ENCODE assay signal across 20 cellular contexts in the genomic region with DNA sequence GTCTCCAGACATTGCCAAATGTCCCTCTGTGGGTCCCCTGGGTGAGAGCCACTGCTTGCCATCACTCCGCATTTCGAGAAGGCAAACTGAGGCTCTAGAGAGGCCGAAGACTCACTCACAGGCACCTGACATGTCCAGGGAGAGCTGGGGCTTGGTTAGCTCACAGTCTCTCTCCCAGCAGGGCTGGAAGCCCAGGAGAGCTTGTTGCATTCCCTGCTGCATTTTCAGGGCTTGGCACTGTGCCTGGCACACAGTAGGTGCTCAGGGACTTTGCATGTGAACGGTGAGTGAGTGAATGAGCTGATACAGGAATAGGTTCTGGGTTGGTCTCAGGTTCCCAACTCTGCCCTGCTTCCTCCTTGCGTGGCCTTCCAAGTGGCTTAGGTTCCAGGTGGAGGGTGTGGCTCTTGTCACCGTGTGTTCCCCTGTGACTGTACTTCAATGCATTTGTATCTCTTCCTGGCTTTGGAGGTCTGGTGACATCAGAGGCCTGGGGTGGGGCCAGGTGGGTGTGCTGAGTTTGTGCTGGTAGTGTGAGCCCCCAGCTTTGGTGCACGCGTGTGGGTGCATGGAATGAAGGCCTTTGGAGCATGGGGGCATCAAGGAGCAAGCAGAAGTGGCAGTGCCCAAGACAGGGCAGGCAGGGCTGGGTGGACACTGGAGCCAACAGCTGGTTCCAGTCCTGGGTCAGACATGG. TPM values are rescaled to one million over a fixed set of nuclear protein-coding genes. Genes with fewer than 3 reads are reported as not detected.
A peak's percentile ranks its signal among the peaks of the same experiment; 100 is the strongest.
DNase-seq lines count a peak whose midpoint lies in the region; ATAC-seq and TF ChIP-seq lines count a peak whose summit lies in the region.
"Had no signal": no experiment of that assay in that cellular context is flagged by ENCODE, and none has a peak within 500 bp of the region (broad histone marks: within the 10 kb centered on the region; RNA-seq: fewer than 3 reads in every experiment).

No MANE protein-coding gene starts in this region.

- H3K9me3 ChIP-seq in PC-3 (ENCODE audit: low read length) = no peaks in the 10 kb centered on the region
- H3K9me3 ChIP-seq in spleen = peaks cover 0 to 23% (median 11%) of the 10 kb centered on the region in 8 donors
- H3K9me3 ChIP-seq: Peyer's patch had no signal

- H3K27me3 Mint-ChIP-seq in activated CD4-positive, alpha-beta T cell treated with anti-CD3 and anti-CD28 coated beads, Interleukin-2, amount 10 ng/mL, durations not matched to agents 7 days and 5 days = no peaks in the 10 kb centered on the region

- H3K9me3 Mint-ChIP-seq in activated CD4-positive, alpha-beta T cell treated with anti-CD3 and anti-CD28 coated beads, Interleukin-2, amount 10 ng/mL, durations not matched to agents 7 days and 5 days = peaks cover 3% of the 10 kb centered on the region

- no peak for ATAC-seq in PC-3
- ATAC-seq in left colon = peak; percentile 77
- no peak for ATAC-seq in SK-N-SH treated with all-trans-retinoic acid at 6 μM for 48 hours
- ATAC-seq in GM18907 (IDR thresholded peaks at IDR 0.05; ENCODE audit: unreplicated experiment) = no peak

- H4K20me1 ChIP-seq in PC-3 (ENCODE audit: low read length) = no peaks in the 10 kb centered on the region
- H4K20me1 ChIP-seq: BLaER1 treated with 17β-estradiol and CSF1 and Interleukin-3, amounts not matched to agents 10 nM and 100 nM had no signal

- H3K4me3 Mint-ChIP-seq in activated CD4-positive, alpha-beta T cell treated with anti-CD3 and anti-CD28 coated beads, Interleukin-2, amount 10 ng/mL, durations not matched to agents 7 days and 5 days = no peak overlapping the region
- H3K4me3 Mint-ChIP-seq: HFFc6 had no signal

- H3K9ac ChIP-seq in PC-3 (ENCODE audit: low read length) = peak overlapping the region; percentile 13; the same call in 1 of the 2 replicates
- H3K9ac ChIP-seq: BLaER1 treated with 17β-estradiol and CSF1 and Interleukin-3, amounts not matched to agents 10 nM and 100 nM; GM23248 had no signal

- H3K27me3 ChIP-seq in PC-3 (ENCODE audit: low read length) (no peaks in the 10 kb centered on the region), spleen (replicated peaks in 1 of 7) (no peaks in the 10 kb centered on the region)
- H3K27me3 ChIP-seq: BLaER1 treated with 17β-estradiol and CSF1 and Interleukin-3, amounts not matched to agents 10 nM and 100 nM; Peyer's patch had no signal

- H3K36me3 ChIP-seq in PC-3 (ENCODE audit: low read depth, low read length) = no peaks in the 10 kb centered on the region
- H3K36me3 ChIP-seq in spleen = no peaks in the 10 kb centered on the region
- H3K36me3 ChIP-seq: Peyer's patch had no signal

- no peak overlapping the region for H2AFZ ChIP-seq in PC-3 (ENCODE audit: low read length)
- H2AFZ ChIP-seq: GM23248 had no signal

- 84 to 89% (median 88%) methylated on average over 8 of the region's 8 CpGs for WGBS in spleen, 5 donors

- H3K27ac Mint-ChIP-seq in activated CD4-positive, alpha-beta T cell treated with anti-CD3 and anti-CD28 coated beads, Interleukin-2, amount 10 ng/mL, durations not matched to agents 7 days and 5 days = peak overlapping the region; percentile 7
- H3K27ac Mint-ChIP-seq: HFFc6 had no signal

- intact Hi-C loops in PC-3 (cut with micrococcal nuclease) = no loop called here
- intact Hi-C loops in left colon (cut with DNase I, micrococcal nuclease) = no loop called here
- intact Hi-C loops in spleen (cut with DNase I; ENCODE audit: low total_unique reads) = no loop called here

- CTCF ChIA-PET in activated CD4-positive, alpha-beta T cell treated with anti-CD3 and anti-CD28 coated beads, Interleukin-2, amount 10 ng/mL, durations not matched to agents 7 days and 5 days (lab: Charles Lee) = no interaction called here
- CTCF ChIA-PET in PC-3 (lab: Charles Lee) = interaction anchor here (0.6 kb wide), 1 partner anchor 133 kb away, joined by 3 read pairs; no protein-coding TSS in a partner anchor

- no peak for DNase-seq in activated CD4-positive, alpha-beta T cell treated with anti-CD3 and anti-CD28 coated beads, Interleukin-2, amount 10 ng/mL, durations not matched to agents 7 days and 5 days
- no peak for DNase-seq in activated CD4-positive, alpha-beta T cell treated with anti-CD3 and anti-CD28 coated beads for 1 hour
- DNase-seq in PC-3 = no peak
- no peak for DNase-seq in left colon
- peak; percentile 53 for DNase-seq in spleen
- no peak for DNase-seq in COLO668 (lab: John Stamatoyannopoulos, UW; ENCODE audit: unreplicated experiment)
- DNase-seq: DMS79, GM23248, HFFc6, NCI-H1417, NCI-H1930, NCI-H2171 treated with DMSO at 0.1 percent for 48 hours, NCI-H774, SIG-M5 had no signal

- BruUV-seq in PC-3 (replicated peaks; lab: Mats Ljungman, UMichigan) = no TSS peak

- no peaks in the 10 kb centered on the region for H3K36me3 Mint-ChIP-seq in activated CD4-positive, alpha-beta T cell treated with anti-CD3 and anti-CD28 coated beads, Interleukin-2, amount 10 ng/mL, durations not matched to agents 7 days and 5 days (ENCODE audit: low read depth)

- H3K4me3 ChIP-seq in PC-3 (ENCODE audit: low read length) (no peak overlapping the region), spleen (no peak overlapping the region)
- H3K4me3 ChIP-seq: BLaER1 treated with 17β-estradiol and CSF1 and Interleukin-3, amounts not matched to agents 10 nM and 100 nM; GM23248; Peyer's patch had no signal

- no peak for TF ChIP-seq POLR2A in spleen (IDR thresholded peaks at IDR 0.05)

- no peaks in the 10 kb centered on the region for H3K4me1 Mint-ChIP-seq in activated CD4-positive, alpha-beta T cell treated with anti-CD3 and anti-CD28 coated beads, Interleukin-2, amount 10 ng/mL, durations not matched to agents 7 days and 5 days

- peaks cover 12% of the 10 kb centered on the region for H3K4me1 ChIP-seq in PC-3 (ENCODE audit: insufficient read depth, low read length)
- H3K4me1 ChIP-seq in spleen = peaks cover 0 to under 1% (median 0%) of the 10 kb centered on the region in 6 donors
- H3K4me1 ChIP-seq: Peyer's patch had no signal

- H3F3A ChIP-seq in PC-3 (ENCODE audit: low read length, unreplicated experiment) = no peaks in the 10 kb centered on the region

- no peaks in the 10 kb centered on the region for H3K9me2 ChIP-seq in PC-3 (replicated peaks; ENCODE audit: low read length)

- H3K27ac ChIP-seq in PC-3 (ENCODE audit: low read length) (peak overlapping the region; percentile 40), spleen (no peak overlapping the region)
- H3K27ac ChIP-seq: BLaER1 treated with 17β-estradiol and CSF1 and Interleukin-3, amounts not matched to agents 10 nM and 100 nM; GM23248; Peyer's patch had no signal

- no peak for TF ChIP-seq CTCF in PC-3 (conservative IDR thresholded peaks at IDR 0.05; ENCODE audit: low read depth, low read length)
- TF ChIP-seq CTCF in spleen (IDR thresholded peaks at IDR 0.05 in 8 of 11, conservative IDR thresholded peaks at IDR 0.05 in 3 of 11) = no peak

- H3K79me2 ChIP-seq in PC-3 (ENCODE audit: low read length) = no peaks in the 10 kb centered on the region

- H3K4me2 ChIP-seq in PC-3 (ENCODE audit: low read length) = no peak overlapping the region

- POLR2A ChIA-PET in activated CD4-positive, alpha-beta T cell treated with anti-CD3 and anti-CD28 coated beads, Interleukin-2, amount 10 ng/mL, durations not matched to agents 7 days and 5 days (lab: Charles Lee) = no interaction called here
- POLR2A ChIA-PET in PC-3 (lab: Charles Lee; ENCODE audit: unreplicated experiment) = no interaction called here

TF ChIP-seq in SK-N-SH treated with all-trans-retinoic acid at 6 μM for 48 hours, 23 proteins besides CTCF, POLR2A, EP300 and RAD21 (continues in another document):
- TF ChIP-seq ZFP30 (CRISPR knock-in tag; IDR thresholded peaks at IDR 0.05) = no peak
- TF ChIP-seq, protein P1, sequence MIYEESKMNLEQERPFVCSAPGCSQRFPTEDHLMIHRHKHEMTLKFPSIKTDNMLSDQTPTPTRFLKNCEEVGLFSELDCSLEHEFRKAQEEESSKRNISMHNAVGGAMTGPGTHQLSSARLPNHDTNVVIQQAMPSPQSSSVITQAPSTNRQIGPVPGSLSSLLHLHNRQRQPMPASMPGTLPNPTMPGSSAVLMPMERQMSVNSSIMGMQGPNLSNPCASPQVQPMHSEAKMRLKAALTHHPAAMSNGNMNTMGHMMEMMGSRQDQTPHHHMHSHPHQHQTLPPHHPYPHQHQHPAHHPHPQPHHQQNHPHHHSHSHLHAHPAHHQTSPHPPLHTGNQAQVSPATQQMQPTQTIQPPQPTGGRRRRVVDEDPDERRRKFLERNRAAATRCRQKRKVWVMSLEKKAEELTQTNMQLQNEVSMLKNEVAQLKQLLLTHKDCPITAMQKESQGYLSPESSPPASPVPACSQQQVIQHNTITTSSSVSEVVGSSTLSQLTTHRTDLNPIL (CRISPR knock-in tag; IDR thresholded peaks at IDR 0.05; ENCODE audit: low read depth) = no peak
- no peak for TF ChIP-seq OSR1 (CRISPR knock-in tag; IDR thresholded peaks at IDR 0.05)
- TF ChIP-seq SNAI2 (CRISPR knock-in tag; IDR thresholded peaks at IDR 0.05) = no peak
- TF ChIP-seq, protein P2, sequence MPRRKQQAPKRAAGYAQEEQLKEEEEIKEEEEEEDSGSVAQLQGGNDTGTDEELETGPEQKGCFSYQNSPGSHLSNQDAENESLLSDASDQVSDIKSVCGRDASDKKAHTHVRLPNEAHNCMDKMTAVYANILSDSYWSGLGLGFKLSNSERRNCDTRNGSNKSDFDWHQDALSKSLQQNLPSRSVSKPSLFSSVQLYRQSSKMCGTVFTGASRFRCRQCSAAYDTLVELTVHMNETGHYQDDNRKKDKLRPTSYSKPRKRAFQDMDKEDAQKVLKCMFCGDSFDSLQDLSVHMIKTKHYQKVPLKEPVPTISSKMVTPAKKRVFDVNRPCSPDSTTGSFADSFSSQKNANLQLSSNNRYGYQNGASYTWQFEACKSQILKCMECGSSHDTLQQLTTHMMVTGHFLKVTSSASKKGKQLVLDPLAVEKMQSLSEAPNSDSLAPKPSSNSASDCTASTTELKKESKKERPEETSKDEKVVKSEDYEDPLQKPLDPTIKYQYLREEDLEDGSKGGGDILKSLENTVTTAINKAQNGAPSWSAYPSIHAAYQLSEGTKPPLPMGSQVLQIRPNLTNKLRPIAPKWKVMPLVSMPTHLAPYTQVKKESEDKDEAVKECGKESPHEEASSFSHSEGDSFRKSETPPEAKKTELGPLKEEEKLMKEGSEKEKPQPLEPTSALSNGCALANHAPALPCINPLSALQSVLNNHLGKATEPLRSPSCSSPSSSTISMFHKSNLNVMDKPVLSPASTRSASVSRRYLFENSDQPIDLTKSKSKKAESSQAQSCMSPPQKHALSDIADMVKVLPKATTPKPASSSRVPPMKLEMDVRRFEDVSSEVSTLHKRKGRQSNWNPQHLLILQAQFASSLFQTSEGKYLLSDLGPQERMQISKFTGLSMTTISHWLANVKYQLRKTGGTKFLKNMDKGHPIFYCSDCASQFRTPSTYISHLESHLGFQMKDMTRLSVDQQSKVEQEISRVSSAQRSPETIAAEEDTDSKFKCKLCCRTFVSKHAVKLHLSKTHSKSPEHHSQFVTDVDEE (CRISPR knock-in tag; IDR thresholded peaks at IDR 0.05) = no peak
- no peak for TF ChIP-seq ZC3H10 (CRISPR knock-in tag; IDR thresholded peaks at IDR 0.05)
- TF ChIP-seq BACH2 (CRISPR knock-in tag; IDR thresholded peaks at IDR 0.05; ENCODE audit: borderline replicate concordance) = no peak

RNA-seq across cellular contexts. Expression of a gene that starts 18.4 kb away (rescaled TPM):
- total RNA-seq in activated CD4-positive, alpha-beta T cell treated with anti-CD3 and anti-CD28 coated beads, Interleukin-2, amount 10 ng/mL, durations not matched to agents 7 days and 5 days = under 1 TPM in 1 of 2 experiments, not detected in 1; 0.12 TPM
- total RNA-seq in PC-3 (2014; rRNA removed) (0.04 and 0.17 TPM in 2 replicates), left colon (under 1 TPM; 0.22 to 0.70 TPM), spleen (1 to 10 TPM in 4 of 7 donors, under 1 TPM in 3; 0.44 to 2.0 (median 1.1) TPM)
- under 1 TPM; 0.02 to 0.29 (median 0.05) TPM for polyA plus RNA-seq in spleen
- total RNA-seq: G401, GM23248, HFFc6, LHCN-M2 had no signal
- polyA plus RNA-seq: GM23248 had no signal
